ENCODE assay signal across 8 cellular contexts in the genomic region with DNA sequence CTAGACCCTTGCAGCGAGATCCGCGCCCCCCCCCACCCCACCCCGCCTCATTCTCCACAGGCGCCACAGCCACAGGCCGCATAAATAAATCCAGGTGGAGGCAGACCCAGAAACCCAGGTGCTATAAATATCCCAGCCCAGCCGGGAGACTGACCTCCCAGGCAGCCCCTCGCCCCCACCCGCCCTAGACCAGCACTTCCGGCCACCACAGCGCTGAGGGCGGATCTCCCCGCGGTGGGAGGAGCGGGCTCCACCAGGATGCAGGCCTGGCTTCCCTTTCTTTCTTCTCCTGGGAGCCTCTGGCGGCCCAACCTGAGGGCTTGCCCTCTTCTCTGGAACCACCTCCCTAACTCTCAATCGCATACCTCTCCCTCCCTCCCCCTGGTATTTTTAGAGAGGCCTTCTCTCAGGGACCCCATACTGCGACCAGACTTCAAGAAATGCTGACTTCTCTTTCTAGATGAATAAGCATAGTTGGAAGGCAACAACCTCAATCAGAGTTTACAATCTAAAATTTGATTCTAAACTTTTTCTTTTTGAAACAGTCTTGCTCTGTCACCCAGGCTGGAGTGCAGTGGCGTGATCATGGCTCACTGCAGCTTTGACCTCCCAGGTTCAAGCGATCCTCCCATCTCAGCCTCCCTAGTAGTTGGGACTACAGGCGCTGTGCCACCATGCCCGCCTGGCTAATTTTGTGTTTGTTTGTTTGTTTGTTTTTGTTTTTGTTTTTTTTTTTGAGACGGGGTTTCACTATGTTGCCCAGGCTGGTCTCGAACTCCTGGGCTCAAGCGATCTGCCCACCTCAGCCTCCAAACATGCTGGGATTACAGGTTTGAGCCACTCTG. TPM values are rescaled to one million over a fixed set of nuclear protein-coding genes. Genes with fewer than 3 reads are reported as not detected.
DNase-seq lines count a peak whose midpoint lies in the region; ATAC-seq, FAIRE-seq and TF ChIP-seq lines count a peak whose summit lies in the region.

No MANE protein-coding gene starts in this region.

- no TSS peak for BruUV-seq in endothelial cell of umbilical vein (replicated peaks; lab: Mats Ljungman, UMichigan)

- H3K9me3 Mint-ChIP-seq in CD4-positive, CD25-positive, alpha-beta regulatory T cell: peaks cover 0 to 7% (median 2%) of the 10 kb centered on the region in 7 donors
- H3K9me3 Mint-ChIP-seq in GM23338: peaks cover 13% of the 10 kb centered on the region
- H3K9me3 Mint-ChIP-seq in neural progenitor cell: peaks cover 9% of the 10 kb centered on the region

- dilution Hi-C loops in endothelial cell of umbilical vein (cut with MboI; ENCODE audit: extremely low pct_ligation_motif_present, low sequenced_read_pairs): no loop called here

- H3K9ac ChIP-seq in endothelial cell of umbilical vein (replicated peaks; ENCODE audit: extremely low read depth, insufficient read depth, low read length): no peak overlapping the region
- no peak overlapping the region for H3K9ac ChIP-seq in neural progenitor cell

- no peaks in the 10 kb centered on the region for H3K9me3 ChIP-seq in CD4-positive, CD25-positive, alpha-beta regulatory T cell (ENCODE audit: control insufficient read depth in 2 of 2, low read length in 2 of 2)
- no peaks in the 10 kb centered on the region for H3K9me3 ChIP-seq in T-helper 17 cell (ENCODE audit: control insufficient read depth, low read length, poor library complexity, severe bottlenecking)
- no peaks in the 10 kb centered on the region for H3K9me3 ChIP-seq in endothelial cell of umbilical vein (replicated peaks; ENCODE audit: control insufficient read depth, insufficient read depth, low read length)
- H3K9me3 ChIP-seq in neural progenitor cell (ENCODE audit: low read depth): no peaks in the 10 kb centered on the region

- H3K36me3 ChIP-seq in CD4-positive, CD25-positive, alpha-beta regulatory T cell (ENCODE audit: control insufficient read depth, insufficient read depth, low read length): no peaks in the 10 kb centered on the region
- H3K36me3 ChIP-seq in GM23338 (ENCODE audit: insufficient read depth) (peaks cover 7% of the 10 kb centered on the region; the same call in 1 of the 2 replicates), endothelial cell of umbilical vein (ENCODE audit: control insufficient read depth in 2 of 2, extremely low read depth in 1 of 2, insufficient read depth in 2 of 2, low read length in 2 of 2) (no peaks in the 10 kb centered on the region), neural progenitor cell (no peaks in the 10 kb centered on the region)

- H3K9me2 ChIP-seq in GM23338 (ENCODE audit: insufficient read depth): peaks cover 3% of the 10 kb centered on the region; the same call in 1 of the 2 replicates

- no peak for ATAC-seq in CD4-positive, CD25-positive, alpha-beta regulatory T cell (ENCODE audit: low read depth in 2 of 2)
- peak; percentile 89 for ATAC-seq in GM23338
- ATAC-seq in T-helper 17 cell: no peak

- H3K27ac ChIP-seq in CD4-positive, CD25-positive, alpha-beta regulatory T cell (ENCODE audit: insufficient read depth, low read length, poor library complexity, severe bottlenecking): peak overlapping the region; percentile 99
- peak overlapping the region; percentile 96 for H3K27ac ChIP-seq in GM23338 (ENCODE audit: low read depth)
- no peak overlapping the region for H3K27ac ChIP-seq in endothelial cell of umbilical vein (ENCODE audit: insufficient read depth, low read depth, low read length)
- no peak overlapping the region for H3K27ac ChIP-seq in neural progenitor cell

- H2AFZ ChIP-seq in GM23338: no peak overlapping the region
- H2AFZ ChIP-seq in endothelial cell of umbilical vein (ENCODE audit: low read depth, low read length): no peak overlapping the region
- H2AFZ ChIP-seq in neural progenitor cell (replicated peaks): no peak overlapping the region

- H3K4me1 Mint-ChIP-seq in CD4-positive, CD25-positive, alpha-beta regulatory T cell: peaks cover 31 to 56% (median 40%) of the 10 kb centered on the region in 4 donors
- H3K4me1 Mint-ChIP-seq in GM23338: peaks cover 36% of the 10 kb centered on the region
- peaks cover 49% of the 10 kb centered on the region for H3K4me1 Mint-ChIP-seq in T-helper 17 cell
- peaks cover 20% of the 10 kb centered on the region for H3K4me1 Mint-ChIP-seq in neural progenitor cell

- DNase-seq in CD4-positive, CD25-positive, alpha-beta regulatory T cell: peak in 1 of 3 donors; percentile 56
- DNase-seq in GM23338 (ENCODE audit: low spot score): peak; percentile 98
- DNase-seq in T-helper 17 cell: peak in 1 of 3 donors; percentile 41
- no peak for DNase-seq in endothelial cell of umbilical vein (ENCODE audit: low read depth, low spot score)
- peak; percentile 89 for DNase-seq in neural progenitor cell (ENCODE audit: low spot score)
- no peak for DNase-seq in globus pallidus (ENCODE audit: low spot score)
- no peak for DNase-seq in G401 (ENCODE audit: low spot score)
- no peak for DNase-seq in NCI-H526 treated with DMSO at 0.1 percent for 48 hours (lab: John Stamatoyannopoulos, UW)

- TF ChIP-seq CTCF in GM23338 (conservative IDR thresholded peaks at IDR 0.05; ENCODE audit: low read depth in 2 of 2) (no peak), endothelial cell of umbilical vein (IDR thresholded peaks at IDR 0.05; ENCODE audit: extremely low read depth in 1 of 2, insufficient read depth in 1 of 2, low read depth in 1 of 2, low read length in 2 of 2) (no peak), neural progenitor cell (IDR thresholded peaks at IDR 0.05) (no peak)

- peaks cover 4% of the 10 kb centered on the region for H3K36me3 Mint-ChIP-seq in CD4-positive, CD25-positive, alpha-beta regulatory T cell
- peaks cover 12% of the 10 kb centered on the region for H3K36me3 Mint-ChIP-seq in GM23338 (ENCODE audit: low read depth)
- no peaks in the 10 kb centered on the region for H3K36me3 Mint-ChIP-seq in T-helper 17 cell (ENCODE audit: low read depth)
- H3K36me3 Mint-ChIP-seq in neural progenitor cell: no peaks in the 10 kb centered on the region

- H3K4me2 ChIP-seq in GM23338 (peak overlapping the region; percentile 89), endothelial cell of umbilical vein (ENCODE audit: insufficient read depth, low read length) (no peak overlapping the region), neural progenitor cell (peak overlapping the region; percentile 76)

- no peak for TF ChIP-seq POLR2A in endothelial cell of umbilical vein (IDR thresholded peaks at IDR 0.05; ENCODE audit: low read depth, low read length)

- intact Hi-C loops in endothelial cell of umbilical vein (cut with micrococcal nuclease): no loop called here

- peak; percentile 21 for FAIRE-seq in endothelial cell of umbilical vein (lab: Jason Lieb, UNC)

- peaks cover 13% of the 10 kb centered on the region for H3K27me3 Mint-ChIP-seq in CD4-positive, CD25-positive, alpha-beta regulatory T cell
- peaks cover 20% of the 10 kb centered on the region for H3K27me3 Mint-ChIP-seq in GM23338 (ENCODE audit: insufficient read depth, low read depth, poor library complexity)
- H3K27me3 Mint-ChIP-seq in T-helper 17 cell: no peaks in the 10 kb centered on the region
- H3K27me3 Mint-ChIP-seq in neural progenitor cell (ENCODE audit: insufficient read depth, low read depth): peaks cover 13% of the 10 kb centered on the region

- no peak overlapping the region for H3K27ac Mint-ChIP-seq in CD4-positive, CD25-positive, alpha-beta regulatory T cell
- H3K27ac Mint-ChIP-seq in GM23338 (peak overlapping the region; percentile 88; the same call in 1 of the 2 replicates), T-helper 17 cell (no peak overlapping the region), neural progenitor cell (peak overlapping the region; percentile 68)

- H3K9me1 ChIP-seq in endothelial cell of umbilical vein (replicated peaks; ENCODE audit: control insufficient read depth, extremely low read depth, insufficient read depth, low read length): no peaks in the 10 kb centered on the region

- H4K20me1 ChIP-seq in GM23338 (replicated peaks; ENCODE audit: insufficient read depth) (no peaks in the 10 kb centered on the region), endothelial cell of umbilical vein (replicated peaks; ENCODE audit: control insufficient read depth, extremely low read depth, insufficient read depth, low read length) (no peaks in the 10 kb centered on the region), neural progenitor cell (ENCODE audit: low read depth) (no peaks in the 10 kb centered on the region)

- H3K79me2 ChIP-seq in GM23338 (replicated peaks; ENCODE audit: insufficient read depth) (no peaks in the 10 kb centered on the region), endothelial cell of umbilical vein (ENCODE audit: control insufficient read depth, insufficient read depth, low read length) (no peaks in the 10 kb centered on the region), neural progenitor cell (ENCODE audit: low read depth) (no peaks in the 10 kb centered on the region)

- in situ Hi-C loops in G401 (cut with HindIII; ENCODE audit: low sequenced_read_pairs): no loop called here

- peak overlapping the region; percentile 62 for H3K4me3 ChIP-seq in CD4-positive, CD25-positive, alpha-beta regulatory T cell (ENCODE audit: low read depth, low read length)
- H3K4me3 ChIP-seq in GM23338: peak overlapping the region; percentile 56; the same call in 1 of the 2 replicates
- no peak overlapping the region for H3K4me3 ChIP-seq in endothelial cell of umbilical vein (replicated peaks in 1 of 3; ENCODE audit: insufficient read depth in 1 of 3, low read depth in 1 of 3, low read length in 3 of 3)
- H3K4me3 ChIP-seq in neural progenitor cell: peak overlapping the region; percentile 38

- CTCF ChIA-PET in endothelial cell of umbilical vein (lab: Charles Lee): no interaction called here

- H3K4me3 Mint-ChIP-seq in CD4-positive, CD25-positive, alpha-beta regulatory T cell: peak overlapping the region in 3 of 4 donors; percentile 84 to 96 (median 91)
- H3K4me3 Mint-ChIP-seq in GM23338: peak overlapping the region; percentile 67
- H3K4me3 Mint-ChIP-seq in T-helper 17 cell: peak overlapping the region; percentile 88
- H3K4me3 Mint-ChIP-seq in neural progenitor cell: no peak overlapping the region

- H3K27me3 ChIP-seq in CD4-positive, CD25-positive, alpha-beta regulatory T cell (ENCODE audit: control insufficient read depth, insufficient read depth, low read length): no peaks in the 10 kb centered on the region
- peaks cover 15% of the 10 kb centered on the region; the same call in 1 of the 2 replicates for H3K27me3 ChIP-seq in GM23338 (ENCODE audit: insufficient read depth)
- peaks cover 7 to 11% of the 10 kb centered on the region in 2 experiments for H3K27me3 ChIP-seq in endothelial cell of umbilical vein (ENCODE audit: control insufficient read depth in 2 of 2, insufficient read depth in 2 of 2, low read length in 2 of 2)
- H3K27me3 ChIP-seq in neural progenitor cell: peaks cover 19% of the 10 kb centered on the region

- H3K4me1 ChIP-seq in CD4-positive, CD25-positive, alpha-beta regulatory T cell (ENCODE audit: control insufficient read depth, insufficient read depth, low read length, poor library complexity, severe bottlenecking): peaks cover 98% of the 10 kb centered on the region
- peaks cover 36% of the 10 kb centered on the region for H3K4me1 ChIP-seq in GM23338 (ENCODE audit: insufficient read depth)
- peaks cover 8% of the 10 kb centered on the region for H3K4me1 ChIP-seq in endothelial cell of umbilical vein (ENCODE audit: control insufficient read depth, extremely low read depth, insufficient read depth, low read length)
- peaks cover 27% of the 10 kb centered on the region for H3K4me1 ChIP-seq in neural progenitor cell

- POLR2A ChIA-PET in endothelial cell of umbilical vein (lab: Charles Lee): no interaction called here

- H3F3A ChIP-seq in GM23338 (replicated peaks; ENCODE audit: low read depth): peaks cover 18% of the 10 kb centered on the region
- peaks cover 26% of the 10 kb centered on the region for H3F3A ChIP-seq in neural progenitor cell (ENCODE audit: low read depth)

RNA-seq across cellular contexts. Expression of gene PKDCC, which starts 55.0 kb away (rescaled TPM):
- total RNA-seq in CD4-positive, CD25-positive, alpha-beta regulatory T cell: not detected
- polyA plus RNA-seq in CD4-positive, CD25-positive, alpha-beta regulatory T cell: not detected
- total RNA-seq in GM23338 (2014; rRNA removed; shearing (Covaris generic)): 32.8 and 44.8 TPM in 2 replicates
- polyA plus RNA-seq in GM23338 (2016; fragmentation: Nextera tagmentation; extraction: Ambion mirVana) (7.0 and 9.3 TPM in 2 replicates), endothelial cell of umbilical vein (3.0 and 4.1 TPM in 2 replicates)
- total RNA-seq in T-helper 17 cell (1 to 10 TPM in 1 of 2 donors, under 1 TPM in 1; 0.87 to 1.2 TPM), endothelial cell of umbilical vein (5.9 and 6.9 TPM in 2 replicates), neural progenitor cell (ENCODE audit: low replicate concordance) (70.4 and 133 TPM in 2 replicates)
- 3.6 and 3.9 TPM in 2 replicates for polyA plus RNA-seq in endothelial cell of umbilical vein (2011; cell fraction: cytosol; rRNA removed)
- 11.0 and 16.8 TPM in 2 replicates for polyA plus RNA-seq in endothelial cell of umbilical vein (2011; cell fraction: nucleus; rRNA removed)
- polyA plus RNA-seq in endothelial cell of umbilical vein (2012): 2.4 and 4.7 TPM in 2 replicates
- polyA minus RNA-seq in endothelial cell of umbilical vein: 4.5 and 4.8 TPM in 2 replicates
- polyA minus RNA-seq in endothelial cell of umbilical vein (2011; cell fraction: cytosol; rRNA and poly(A)+ RNA removed): 31.0 TPM
- polyA minus RNA-seq in endothelial cell of umbilical vein (2011; cell fraction: nucleus; rRNA and poly(A)+ RNA removed): 2.0 and 3.1 TPM in 2 replicates
- 36.9 and 37.4 TPM in 2 replicates for total RNA-seq in G401 (2014; rRNA removed; shearing (Covaris generic))

Comparison
In these comparisons a context has a peak if more than half of its experiments do, and no peak if none do; other contexts are left out.
1. DNase-seq: peak in GM23338 (single experiment) and neural progenitor cell (single experiment); none in endothelial cell of umbilical vein (single experiment), globus pallidus (single experiment), G401 (single experiment) and NCI-H526 treated with DMSO at 0.1 percent for 48 hours (single experiment).
2. H3K27ac ChIP-seq: peak in CD4-positive, CD25-positive, alpha-beta regulatory T cell (single experiment) and GM23338 (single experiment); none in endothelial cell of umbilical vein (single experiment) and neural progenitor cell (single experiment).
3. H3K4me3 ChIP-seq: peak in CD4-positive, CD25-positive, alpha-beta regulatory T cell (single experiment), GM23338 (single experiment) and neural progenitor cell (single experiment); none in endothelial cell of umbilical vein (0 of 3).
4. H3K27ac Mint-ChIP-seq: peak in GM23338 (single experiment) and neural progenitor cell (single experiment); none in CD4-positive, CD25-positive, alpha-beta regulatory T cell (0 of 3) and T-helper 17 cell (single experiment).